11 cellular contexts compared by ENCODE assay signal in genomic region chr5:78127875-78128274, GRCh38.
DNase-seq lines count a peak whose midpoint lies in the region; ATAC-seq and TF ChIP-seq lines count a peak whose summit lies in the region.
"Had no signal": no experiment of that assay in that cellular context is flagged by ENCODE, and none has a peak within 500 bp of the region (broad histone marks: within the 10 kb centered on the region; RNA-seq: fewer than 3 reads in every experiment).

No MANE protein-coding gene starts in this region.

- POLR2A ChIA-PET in Panc1 (lab: Charles Lee) = no interaction called here

- no peak overlapping the region for H3K27ac Mint-ChIP-seq in glutamatergic neuron (ENCODE audit: unreplicated experiment)
- H3K27ac Mint-ChIP-seq: activated naive CD4-positive, alpha-beta T cell treated with anti-CD3 and anti-CD28 coated beads, Interleukin-2, amount 50 U/mL, for 72 hours had no signal

- BruUV-seq in Panc1 (replicated peaks; lab: Mats Ljungman, UMichigan) = no TSS peak

- peaks cover 3% of the 10 kb centered on the region for H3K4me1 Mint-ChIP-seq in glutamatergic neuron (ENCODE audit: low read depth, unreplicated experiment)

- CTCF ChIA-PET in Panc1 (lab: Charles Lee) = interaction anchor here (0.5 to 0.7 kb wide), 2 partner anchors 11 to 66 kb away, joined by 3 to 4 read pairs; no protein-coding TSS in a partner anchor

- H3K9me3 Mint-ChIP-seq in glutamatergic neuron (ENCODE audit: unreplicated experiment) = peaks cover 2% of the 10 kb centered on the region
- H3K9me3 Mint-ChIP-seq: activated naive CD4-positive, alpha-beta T cell treated with anti-CD3 and anti-CD28 coated beads, Interleukin-2, amount 50 U/mL, for 72 hours had no signal

- in situ Hi-C loops in Panc1 (cut with HindIII; ENCODE audit: low pct_unique_long_range_greater_than_20kb, low sequenced_read_pairs) = no loop called here

- H3K27me3 Mint-ChIP-seq in glutamatergic neuron (ENCODE audit: unreplicated experiment) = peaks cover 2% of the 10 kb centered on the region

- no peaks in the 10 kb centered on the region for H3K4me1 ChIP-seq in Panc1 (ENCODE audit: control insufficient read depth, insufficient read depth, low read length)
- H3K4me1 ChIP-seq: BLaER1 treated with 17β-estradiol and CSF1 and Interleukin-3, amounts not matched to agents 10 nM and 100 nM had no signal

- H3K27ac ChIP-seq in Panc1 (ENCODE audit: low read length) = no peak overlapping the region
- H3K27ac ChIP-seq: BLaER1 treated with 17β-estradiol and CSF1 and Interleukin-3, amounts not matched to agents 10 nM and 100 nM had no signal

- no peak overlapping the region for H3K4me3 Mint-ChIP-seq in glutamatergic neuron (ENCODE audit: unreplicated experiment)

- no peak for ATAC-seq in Panc1
- no peak for ATAC-seq in HG02938 (IDR thresholded peaks at IDR 0.05; ENCODE audit: unreplicated experiment)
- ATAC-seq in HG03280 (IDR thresholded peaks at IDR 0.05; ENCODE audit: unreplicated experiment) = no peak
- ATAC-seq: activated naive CD4-positive, alpha-beta T cell treated with anti-CD3 and anti-CD28 coated beads, Interleukin-2, amount 50 U/mL, for 72 hours had no signal

- no peaks in the 10 kb centered on the region for H3K9me3 ChIP-seq in Panc1 (ENCODE audit: control insufficient read depth, insufficient read depth, low read depth, low read length)

- H3K4me3 ChIP-seq in GM12875 (ENCODE audit: low read depth, low read length) (no peak overlapping the region), Panc1 (ENCODE audit: low read depth in 2 of 2, low read length in 2 of 2) (no peak overlapping the region)
- H3K4me3 ChIP-seq: BLaER1 treated with 17β-estradiol and CSF1 and Interleukin-3, amounts not matched to agents 10 nM and 100 nM had no signal

- peak; percentile 1 for DNase-seq in A172 (ENCODE audit: low spot score)
- DNase-seq in Panc1 (ENCODE audit: low read depth, low spot score) = no peak
- DNase-seq in glutamatergic neuron = peak; percentile 48
- DNase-seq in activated T-cell treated with anti-CD3 and anti-CD28 coated beads for 4 hours = no peak
- no peak for DNase-seq in activated gamma-delta T cell (lab: John Stamatoyannopoulos, UW)
- DNase-seq: NCI-H2227 treated with DMSO at 0.1 percent for 48 hours had no signal

- peak; percentile 25; the same call in 1 of the 2 replicates for TF ChIP-seq CTCF in GM12875 (IDR thresholded peaks at IDR 0.05; ENCODE audit: borderline replicate concordance, insufficient read depth, low read depth, low read length)
- TF ChIP-seq CTCF in Panc1 (IDR thresholded peaks at IDR 0.05) = peak; percentile 60; the same call in 1 of the 2 replicates
- peak; percentile 67 for TF ChIP-seq CTCF in glutamatergic neuron (IDR thresholded peaks at IDR 0.05; ENCODE audit: partially characterized antibody, unreplicated experiment)

- no peaks in the 10 kb centered on the region for H3K36me3 Mint-ChIP-seq in glutamatergic neuron (ENCODE audit: unreplicated experiment)

- H3K36me3 ChIP-seq in Panc1 (ENCODE audit: control insufficient read depth, insufficient read depth, low read length) = no peaks in the 10 kb centered on the region; the same call in 1 of the 2 replicates

- intact Hi-C loops in Panc1 (cut with micrococcal nuclease; ENCODE audit: unreplicated experiment) = no loop called here

- no peaks in the 10 kb centered on the region for H3K27me3 ChIP-seq in Panc1 (ENCODE audit: control insufficient read depth, insufficient read depth, low read length)
- H3K27me3 ChIP-seq: BLaER1 treated with 17β-estradiol and CSF1 and Interleukin-3, amounts not matched to agents 10 nM and 100 nM had no signal

Comparison
In these comparisons a context has a peak if more than half of its experiments do, and no peak if none do; other contexts are left out.
1. DNase-seq: peak in A172 (single experiment) and glutamatergic neuron (single experiment); none in Panc1 (single experiment), activated T-cell treated with anti-CD3 and anti-CD28 coated beads for 4 hours (single experiment) and activated gamma-delta T cell (single experiment).
2. Peak in every context shown above with its lines, with median percentiles within 50 percentile points of each other: CTCF ChIP-seq.